Comparison of ENCODE assay signal across 26 cellular contexts in genomic region chr4:68929076-68929737, GRCh38. TPM values are rescaled to one million over a fixed set of nuclear protein-coding genes. Genes with fewer than 3 reads are reported as not detected.
"Had no signal": no experiment of that assay in that cellular context is flagged by ENCODE, and none has a peak within 500 bp of the region (broad histone marks: within the 10 kb centered on the region; RNA-seq: fewer than 3 reads in every experiment).

No MANE protein-coding gene starts in this region.

- H3K27ac ChIP-seq: RWPE1 had no signal

- H3K9me2 ChIP-seq: SK-N-SH had no signal

- H3K4me1 Mint-ChIP-seq: T-cell had no signal

- H3K9me3 ChIP-seq: MG63, SK-N-SH had no signal

- H3K9ac ChIP-seq: SK-N-SH had no signal

- H3K36me3 ChIP-seq: MG63 had no signal

- H3K4me3 ChIP-seq: MG63 had no signal

- H3K36me3 Mint-ChIP-seq: T-cell had no signal

- H3K27me3 Mint-ChIP-seq: T-cell had no signal

- H3K27ac Mint-ChIP-seq: T-cell had no signal

- H3K4me3 Mint-ChIP-seq: T-cell had no signal

- ATAC-seq: Panc1, PC-3, T-cell had no signal

- DNase-seq: Karpas-422, KG1, MG63, NCI-H1092, NCI-H1105 treated with DMSO at 0.1 percent for 48 hours, NCI-H1436, NCI-H187, NCI-H2029, NCI-H2081 treated with DMSO at 0.1 percent for 48 hours, NCI-H2171, NCI-H226, NCI-H446, NCI-H510A, NCI-H524 treated with DMSO at 0.1 percent for 48 hours, NCI-H69, NCI-H774, PC-3, SHP77, SK-N-SH, SW 1271, T-cell had no signal

- H3K4me2 ChIP-seq: SK-N-SH had no signal

- H3K27me3 ChIP-seq: MG63 had no signal

RNA-seq across cellular contexts. Expression of gene UGT2A3, which starts 22.4 kb away (rescaled TPM):
- total RNA-seq: HT1080, OCI-LY7, PC-3, SK-MEL-5 had no signal
- polyA plus RNA-seq: SK-N-SH had no signal
